ENCODE assay signal across 12 cellular contexts in genomic region chr2:203122317-203122998, GRCh38.
DNase-seq lines count a peak whose midpoint lies in the region; ATAC-seq and TF ChIP-seq lines count a peak whose summit lies in the region.
"Had no signal": no experiment of that assay in that cellular context is flagged by ENCODE, and none has a peak within 500 bp of the region (broad histone marks: within the 10 kb centered on the region; RNA-seq: fewer than 3 reads in every experiment).

No MANE protein-coding gene starts in this region.

- H3K79me2 ChIP-seq in SK-N-SH (ENCODE audit: insufficient read depth): no peaks in the 10 kb centered on the region
- no peaks in the 10 kb centered on the region for H3K79me2 ChIP-seq in OCI-LY1 (ENCODE audit: insufficient read depth, low read length)

- H3K27ac ChIP-seq in SK-N-SH (ENCODE audit: low read depth in 2 of 2, low read length in 1 of 2) (no peak overlapping the region), OCI-LY1 (ENCODE audit: low read depth, low read length, poor library complexity, severe bottlenecking) (no peak overlapping the region), esophagus muscularis mucosa (replicated peaks in 1 of 4) (no peak overlapping the region), stomach (peak overlapping the region in 4 of 5 donors; percentile 1 to 67 (median 54)), spleen (no peak overlapping the region)

- peak; percentile 65 for TF ChIP-seq RAD21 in SK-N-SH (IDR thresholded peaks at IDR 0.05; ENCODE audit: low read length)

- intact Hi-C loops in esophagus muscularis mucosa (cut with DNase I): no loop called here
- intact Hi-C loops in stomach (cut with DNase I; ENCODE audit: low total_unique reads): no loop called here
- intact Hi-C loops in spleen (cut with DNase I; ENCODE audit: low total_unique reads): no loop called here

- H3K27me3 ChIP-seq in SK-N-SH (ENCODE audit: insufficient read depth) (no peaks in the 10 kb centered on the region), OCI-LY1 (ENCODE audit: insufficient read depth, low read length) (no peaks in the 10 kb centered on the region), esophagus muscularis mucosa (no peaks in the 10 kb centered on the region), stomach (no peaks in the 10 kb centered on the region), spleen (replicated peaks in 1 of 7) (no peaks in the 10 kb centered on the region)

- POLR2A ChIA-PET in SK-N-SH (lab: Yijun Ruan, JAX): no interaction called here

- H3K9me3 ChIP-seq in SK-N-SH (no peaks in the 10 kb centered on the region), OCI-LY1 (ENCODE audit: low read length) (no peaks in the 10 kb centered on the region), esophagus muscularis mucosa (no peaks in the 10 kb centered on the region), stomach (no peaks in the 10 kb centered on the region), spleen (no peaks in the 10 kb centered on the region)

- no peaks in the 10 kb centered on the region for H3K9me2 ChIP-seq in SK-N-SH
- no peaks in the 10 kb centered on the region for H3K9me2 ChIP-seq in OCI-LY1 (ENCODE audit: low read depth, low read length)

- TF ChIP-seq EP300 in SK-N-SH (IDR thresholded peaks at IDR 0.05; ENCODE audit: borderline replicate concordance in 1 of 2, low read depth in 1 of 2, low read length in 1 of 2) (no peak), esophagus muscularis mucosa (IDR thresholded peaks at IDR 0.05) (no peak), stomach (IDR thresholded peaks at IDR 0.05) (no peak)

- ATAC-seq in SK-N-SH treated with all-trans-retinoic acid at 6 μM for 48 hours (no peak), HG03442 (IDR thresholded peaks at IDR 0.05; ENCODE audit: unreplicated experiment) (no peak)
- ATAC-seq: activated T-cell treated with anti-CD3 and anti-CD28 coated beads, Interleukin-2, amount 50 U/mL, for 72 hours had no signal

- CTCF ChIA-PET in SK-N-SH (lab: Yijun Ruan, JAX): no interaction called here

- H3K36me3 ChIP-seq in SK-N-SH (replicated peaks in 1 of 2; ENCODE audit: control insufficient read depth in 1 of 2, insufficient read depth in 2 of 2, low read length in 1 of 2) (peaks cover 4 to 54% of the 10 kb centered on the region in 2 experiments), OCI-LY1 (ENCODE audit: insufficient read depth, low read length) (no peaks in the 10 kb centered on the region), esophagus muscularis mucosa (peaks cover 0 to 68% (median 33%) of the 10 kb centered on the region in 4 donors), stomach (peaks cover 4 to 59% (median 31%) of the 10 kb centered on the region in 4 donors), spleen (peaks cover 0 to 47% (median 11%) of the 10 kb centered on the region in 6 donors)

- H3K4me3 ChIP-seq in SK-N-SH (ENCODE audit: low read depth in 2 of 2, low read length in 1 of 2) (no peak overlapping the region), OCI-LY1 (ENCODE audit: low read depth, low read length, poor library complexity, severe bottlenecking) (no peak overlapping the region), esophagus muscularis mucosa (no peak overlapping the region), stomach (no peak overlapping the region), spleen (no peak overlapping the region)

- TF ChIP-seq POLR2A in esophagus muscularis mucosa (IDR thresholded peaks at IDR 0.05; ENCODE audit: low read depth) (no peak), stomach (IDR thresholded peaks at IDR 0.05) (no peak), spleen (IDR thresholded peaks at IDR 0.05) (no peak)

- peak; percentile 9 for DNase-seq in SK-N-SH
- no peak for DNase-seq in esophagus muscularis mucosa (ENCODE audit: extremely low spot score)
- DNase-seq in stomach: no peak
- no peak for DNase-seq in spleen
- no peak for DNase-seq in globus pallidus (ENCODE audit: low spot score)
- DNase-seq: activated T-cell treated with anti-CD3 and anti-CD28 coated beads, Interleukin-2, amount 50 U/mL, for 72 hours; cortex of kidney; GOT3; nucleus accumbens had no signal

- H2AFZ ChIP-seq in SK-N-SH (ENCODE audit: low read depth): no peak overlapping the region
- no peak overlapping the region for H2AFZ ChIP-seq in OCI-LY1 (ENCODE audit: low read length)

- H3K4me1 ChIP-seq in SK-N-SH (ENCODE audit: control insufficient read depth in 1 of 2, insufficient read depth in 2 of 2, low read depth in 1 of 2, low read length in 1 of 2) (0 out of 4 replicates have a peak, but pooled peaks cover 0 to 6% of the 10 kb centered on the region in 2 experiments), OCI-LY1 (ENCODE audit: insufficient read depth, low read length, severe bottlenecking) (no peaks in the 10 kb centered on the region), esophagus muscularis mucosa (no peaks in the 10 kb centered on the region), stomach (peaks cover 0 to 46% (median 9%) of the 10 kb centered on the region in 4 donors), spleen (no peaks in the 10 kb centered on the region)

- H4K20me1 ChIP-seq in SK-N-SH (ENCODE audit: insufficient read depth): no peaks in the 10 kb centered on the region
- H4K20me1 ChIP-seq in OCI-LY1 (ENCODE audit: insufficient read depth, low read length): no peaks in the 10 kb centered on the region

- peak; percentile 25 for TF ChIP-seq CTCF in SK-N-SH (IDR thresholded peaks at IDR 0.05)
- peak; percentile 36 for TF ChIP-seq CTCF in OCI-LY1 (IDR thresholded peaks at IDR 0.05; ENCODE audit: low read length)
- TF ChIP-seq CTCF in esophagus muscularis mucosa (IDR thresholded peaks at IDR 0.05): peak in 2 of 3 experiments; percentile 7 to 9
- TF ChIP-seq CTCF in stomach (IDR thresholded peaks at IDR 0.05): peak in 1 of 7 experiments; percentile 25
- no peak for TF ChIP-seq CTCF in spleen (IDR thresholded peaks at IDR 0.05 in 8 of 11, conservative IDR thresholded peaks at IDR 0.05 in 3 of 11)

- H3K4me2 ChIP-seq in SK-N-SH: no peak overlapping the region
- H3K4me2 ChIP-seq in OCI-LY1 (ENCODE audit: low read length): no peak overlapping the region

- 93% methylated on average over 1 of the region's 1 CpG for WGBS in SK-N-SH (ENCODE audit: low lambda C conversion rate)
- 77% methylated on average over 1 of the region's 1 CpG for WGBS in esophagus muscularis mucosa
- WGBS in stomach, 5 donors: 16 to 52% (median 35%) methylated on average over 1 of the region's 1 CpG
- WGBS in spleen, 5 donors: 90 to 100% (median 92%) methylated on average over 1 of the region's 1 CpG

- H3K9ac ChIP-seq in SK-N-SH (no peak overlapping the region), OCI-LY1 (ENCODE audit: low read length) (no peak overlapping the region)

- H3F3A ChIP-seq in SK-N-SH (replicated peaks; ENCODE audit: insufficient read depth) (peaks cover 3% of the 10 kb centered on the region), OCI-LY1 (ENCODE audit: insufficient read depth, low read length) (no peaks in the 10 kb centered on the region)

TF ChIP-seq in SK-N-SH, 30 proteins besides CTCF, POLR2A, EP300 and RAD21:
- 0 out of 2 replicates have a peak, but pooled peaks have one; percentile 12 for TF ChIP-seq SMC3 (IDR thresholded peaks at IDR 0.05; ENCODE audit: low read depth, low read length)
- TF ChIP-seq, protein P1, sequence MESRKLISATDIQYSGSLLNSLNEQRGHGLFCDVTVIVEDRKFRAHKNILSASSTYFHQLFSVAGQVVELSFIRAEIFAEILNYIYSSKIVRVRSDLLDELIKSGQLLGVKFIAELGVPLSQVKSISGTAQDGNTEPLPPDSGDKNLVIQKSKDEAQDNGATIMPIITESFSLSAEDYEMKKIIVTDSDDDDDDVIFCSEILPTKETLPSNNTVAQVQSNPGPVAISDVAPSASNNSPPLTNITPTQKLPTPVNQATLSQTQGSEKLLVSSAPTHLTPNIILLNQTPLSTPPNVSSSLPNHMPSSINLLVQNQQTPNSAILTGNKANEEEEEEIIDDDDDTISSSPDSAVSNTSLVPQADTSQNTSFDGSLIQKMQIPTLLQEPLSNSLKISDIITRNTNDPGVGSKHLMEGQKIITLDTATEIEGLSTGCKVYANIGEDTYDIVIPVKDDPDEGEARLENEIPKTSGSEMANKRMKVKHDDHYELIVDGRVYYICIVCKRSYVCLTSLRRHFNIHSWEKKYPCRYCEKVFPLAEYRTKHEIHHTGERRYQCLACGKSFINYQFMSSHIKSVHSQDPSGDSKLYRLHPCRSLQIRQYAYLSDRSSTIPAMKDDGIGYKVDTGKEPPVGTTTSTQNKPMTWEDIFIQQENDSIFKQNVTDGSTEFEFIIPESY (IDR thresholded peaks at IDR 0.05; ENCODE audit: borderline replicate concordance, low read depth): no peak

TF ChIP-seq in SK-N-SH treated with all-trans-retinoic acid at 6 μM for 48 hours, 23 proteins besides CTCF, POLR2A, EP300 and RAD21:
- TF ChIP-seq ZFP30 (CRISPR knock-in tag; IDR thresholded peaks at IDR 0.05) (no peak), TOX (CRISPR knock-in tag; IDR thresholded peaks at IDR 0.05; ENCODE audit: borderline replicate concordance) (no peak), CSDC2 (CRISPR knock-in tag; IDR thresholded peaks at IDR 0.05) (no peak), CREB5 (CRISPR knock-in tag; IDR thresholded peaks at IDR 0.05; ENCODE audit: low read depth) (no peak), ISL1 (CRISPR knock-in tag; IDR thresholded peaks at IDR 0.05) (no peak), ZNF70 (CRISPR knock-in tag; IDR thresholded peaks at IDR 0.05) (no peak)

Comparison
In these comparisons a context has a peak if more than half of its experiments do, and no peak if none do; other contexts are left out.
1. H3K27ac ChIP-seq: peak in stomach (4 of 5); none in SK-N-SH (0 of 2), OCI-LY1 (single experiment), esophagus muscularis mucosa (0 of 4) and spleen (0 of 8).
2. CTCF ChIP-seq: peak in SK-N-SH (single experiment), OCI-LY1 (single experiment) and esophagus muscularis mucosa (2 of 3); none in spleen (0 of 11).